In genomic region chr3:94626599-94626998, GRCh38 we compare ENCODE assay signal across 23 cellular contexts.
DNase-seq lines count a peak whose midpoint lies in the region; ATAC-seq, FAIRE-seq and TF ChIP-seq lines count a peak whose summit lies in the region.
"Had no signal": no experiment of that assay in that cellular context is flagged by ENCODE, and none has a peak within 500 bp of the region (broad histone marks: within the 10 kb centered on the region; RNA-seq: fewer than 3 reads in every experiment).

No MANE protein-coding gene starts in this region.

- no peak for TF ChIP-seq EP300 in HepG2 (IDR thresholded peaks at IDR 0.05; ENCODE audit: low read depth in 2 of 2, low read length in 2 of 2)
- TF ChIP-seq EP300 in HepG2 (CRISPR knock-in tag; IDR thresholded peaks at IDR 0.05; ENCODE audit: borderline replicate concordance) = no peak

- H4K20me1 ChIP-seq in HepG2 (ENCODE audit: insufficient read depth, low read length) = no peaks in the 10 kb centered on the region

- H3K27ac Mint-ChIP-seq in endodermal cell = no peak overlapping the region
- H3K27ac Mint-ChIP-seq: CD4-positive, alpha-beta T cell had no signal

- no peak overlapping the region for H3K4me3 Mint-ChIP-seq in endodermal cell
- H3K4me3 Mint-ChIP-seq: CD4-positive, alpha-beta T cell had no signal

- 0% methylated on average over 1 of the region's 1 CpG for WGBS in HepG2 (ENCODE audit: low lambda C conversion rate)
- WGBS in right lobe of liver (ENCODE audit: insufficient coverage, low coverage, low lambda C conversion rate, missing lambda C conversion rate) = 0% methylated on average over 1 of the region's 1 CpG
- WGBS in endodermal cell (ENCODE audit: insufficient coverage in 1 of 2, insufficient read length in 1 of 2), 2 experiments = 0% methylated on average over 1 of the region's 1 CpG

- H3K36me3 Mint-ChIP-seq in endodermal cell (ENCODE audit: low read depth) = no peaks in the 10 kb centered on the region

- in situ Hi-C loops in HepG2 (cut with HindIII; ENCODE audit: extremely low pct_ligation_motif_present, low pct_unique_long_range_greater_than_20kb) = no loop called here

- no TSS peak for BruUV-seq in HepG2 (replicated peaks; lab: Mats Ljungman, UMichigan)

- peaks cover 8% of the 10 kb centered on the region for H3K9me3 Mint-ChIP-seq in endodermal cell

- DNase-seq in HepG2 (ENCODE audit: low spot score) (no peak), right lobe of liver (no peak), endodermal cell (peak; percentile 46), mucosa of descending colon (no peak), islet precursor cell (no peak), RKO (ENCODE audit: low spot score) (no peak), NOMO-1 treated with dmso at 0.1 percent for 144 hours (lab: John Stamatoyannopoulos, UW; ENCODE audit: unreplicated experiment) (no peak)
- DNase-seq: BE2C; Calu3; CD4-positive, alpha-beta T cell; KG1; NCI-H187; NCI-H2107; NCI-H2227 treated with DMSO at 0.1 percent for 48 hours; NCI-H524 treated with DMSO at 0.1 percent for 48 hours; Peyer's patch; Right ventricle myocardium superior; SK-N-SH had no signal

- intact Hi-C loops in HepG2 (cut with micrococcal nuclease; ENCODE audit: unreplicated experiment) = no loop called here
- intact Hi-C loops in right lobe of liver (cut with DNase I) = no loop called here
- intact Hi-C loops in mucosa of descending colon (cut with DNase I, micrococcal nuclease) = no loop called here

- no peak for FAIRE-seq in HepG2 (lab: Jason Lieb, UNC)
- FAIRE-seq: A204.1, GM12891, GM19239, H54 had no signal

- TF ChIP-seq CTCF in HepG2 (CRISPR knock-in tag; IDR thresholded peaks at IDR 0.05) (no peak), right lobe of liver (IDR thresholded peaks at IDR 0.05) (no peak), endodermal cell (conservative IDR thresholded peaks at IDR 0.05) (no peak), mucosa of descending colon (IDR thresholded peaks at IDR 0.05) (no peak)

- H3K79me2 ChIP-seq in HepG2 (ENCODE audit: insufficient read depth, low read length) = no peaks in the 10 kb centered on the region

- CTCF ChIA-PET in HepG2 (lab: Yijun Ruan, JAX; ENCODE audit: low intra/inter-chr PET ratio, low total read pairs) = no interaction called here

- peak; percentile 47; the same call in 1 of the 3 replicates for ATAC-seq in HepG2
- ATAC-seq in right lobe of liver = no peak
- ATAC-seq in mucosa of descending colon = peak; percentile 12
- ATAC-seq in HG03521 (IDR thresholded peaks at IDR 0.05; ENCODE audit: unreplicated experiment) = no peak

- H3K9me3 ChIP-seq in HepG2 (ENCODE audit: low read length) (no peaks in the 10 kb centered on the region), right lobe of liver (no peaks in the 10 kb centered on the region), endodermal cell (ENCODE audit: control insufficient read depth, low read length) (peaks cover 3% of the 10 kb centered on the region), mucosa of descending colon (no peaks in the 10 kb centered on the region)
- H3K9me3 ChIP-seq: BE2C, Peyer's patch, SK-N-SH had no signal

- no peak overlapping the region for H2AFZ ChIP-seq in HepG2 (ENCODE audit: low read length)

- POLR2A ChIA-PET in HepG2 (lab: Yijun Ruan, JAX) = no interaction called here

- H3K27me3 Mint-ChIP-seq in endodermal cell (ENCODE audit: insufficient read depth) = no peaks in the 10 kb centered on the region
- H3K27me3 Mint-ChIP-seq: CD4-positive, alpha-beta T cell had no signal

- H3K27me3 ChIP-seq in HepG2 (ENCODE audit: control insufficient read depth in 1 of 2, insufficient read depth in 2 of 2, low read length in 2 of 2) (no peaks in the 10 kb centered on the region), right lobe of liver (no peaks in the 10 kb centered on the region), endodermal cell (ENCODE audit: control insufficient read depth, insufficient read depth, low read length, poor library complexity, severe bottlenecking) (no peaks in the 10 kb centered on the region)
- H3K27me3 ChIP-seq: BE2C, Peyer's patch had no signal

- H3K4me3 ChIP-seq in HepG2 (replicated peaks in 1 of 3; ENCODE audit: insufficient read depth in 1 of 3, low read depth in 2 of 3, low read length in 3 of 3) = no peak overlapping the region
- H3K4me3 ChIP-seq in right lobe of liver = no peak overlapping the region
- no peak overlapping the region for H3K4me3 ChIP-seq in endodermal cell (ENCODE audit: low read length)
- H3K4me3 ChIP-seq in mucosa of descending colon = no peak overlapping the region
- H3K4me3 ChIP-seq: Peyer's patch had no signal

- H3K4me2 ChIP-seq in HepG2 (ENCODE audit: low read depth, low read length) = no peak overlapping the region
- H3K4me2 ChIP-seq: SK-N-SH had no signal

- H3K4me1 ChIP-seq in HepG2 (ENCODE audit: insufficient read depth, low read length) (no peaks in the 10 kb centered on the region; the same call in 1 of the 2 replicates), right lobe of liver (no peaks in the 10 kb centered on the region), endodermal cell (ENCODE audit: control insufficient read depth, insufficient read depth, low read length) (no peaks in the 10 kb centered on the region), mucosa of descending colon (ENCODE audit: low read depth) (no peaks in the 10 kb centered on the region)
- H3K4me1 ChIP-seq: BE2C, Peyer's patch had no signal

- TF ChIP-seq POLR2A in HepG2 (IDR thresholded peaks at IDR 0.05; ENCODE audit: insufficient read depth in 1 of 2, low read depth in 2 of 2, low read length in 2 of 2) (no peak), right lobe of liver (IDR thresholded peaks at IDR 0.05) (no peak)

- H3K4me1 Mint-ChIP-seq in endodermal cell = peaks cover 4% of the 10 kb centered on the region

- no peak overlapping the region for H3K9ac ChIP-seq in HepG2 (ENCODE audit: insufficient read depth, low read depth, low read length)
- H3K9ac ChIP-seq in endodermal cell (ENCODE audit: extremely low read depth, low read length, poor library complexity, severe bottlenecking) = no peak overlapping the region
- H3K9ac ChIP-seq: SK-N-SH had no signal

- H3K27ac ChIP-seq in HepG2 (ENCODE audit: extremely low read length, insufficient read depth, low read length) = no peak overlapping the region
- H3K27ac ChIP-seq in right lobe of liver = no peak overlapping the region
- no peak overlapping the region for H3K27ac ChIP-seq in endodermal cell (ENCODE audit: low read depth, low read length)
- H3K27ac ChIP-seq: Peyer's patch had no signal

- TF ChIP-seq RAD21 in HepG2 (CRISPR knock-in tag; IDR thresholded peaks at IDR 0.05) = no peak

- no peaks in the 10 kb centered on the region for H3K36me3 ChIP-seq in HepG2 (replicated peaks in 1 of 2; ENCODE audit: control insufficient read depth in 1 of 2, insufficient read depth in 2 of 2, low read length in 2 of 2)
- H3K36me3 ChIP-seq in right lobe of liver = no peaks in the 10 kb centered on the region
- H3K36me3 ChIP-seq in endodermal cell (ENCODE audit: control insufficient read depth, insufficient read depth, low read length) = no peaks in the 10 kb centered on the region
- H3K36me3 ChIP-seq in mucosa of descending colon (ENCODE audit: low read depth) = no peaks in the 10 kb centered on the region
- H3K36me3 ChIP-seq: BE2C, Peyer's patch had no signal

TF ChIP-seq in HepG2, 621 proteins besides CTCF, POLR2A, EP300 and RAD21:
- TF ChIP-seq AHDC1 (CRISPR knock-in tag; IDR thresholded peaks at IDR 0.05; ENCODE audit: borderline replicate concordance) (no peak), ZKSCAN5 (CRISPR knock-in tag; IDR thresholded peaks at IDR 0.05) (no peak), ZNF564 (CRISPR knock-in tag; IDR thresholded peaks at IDR 0.05) (no peak), ELF1 (CRISPR knock-in tag; IDR thresholded peaks at IDR 0.05) (no peak), AGO2 (optimal IDR thresholded peaks at IDR 0.05; ENCODE audit: low read depth, low read length) (no peak)

Comparison
In these comparisons a context has a peak if more than half of its experiments do, and no peak if none do; other contexts are left out.
1. ATAC-seq: peak in HepG2 (single experiment) and mucosa of descending colon (single experiment); none in right lobe of liver (0 of 4) and HG03521 (single experiment).